28 cellular contexts compared by ENCODE assay signal in the genomic region with DNA sequence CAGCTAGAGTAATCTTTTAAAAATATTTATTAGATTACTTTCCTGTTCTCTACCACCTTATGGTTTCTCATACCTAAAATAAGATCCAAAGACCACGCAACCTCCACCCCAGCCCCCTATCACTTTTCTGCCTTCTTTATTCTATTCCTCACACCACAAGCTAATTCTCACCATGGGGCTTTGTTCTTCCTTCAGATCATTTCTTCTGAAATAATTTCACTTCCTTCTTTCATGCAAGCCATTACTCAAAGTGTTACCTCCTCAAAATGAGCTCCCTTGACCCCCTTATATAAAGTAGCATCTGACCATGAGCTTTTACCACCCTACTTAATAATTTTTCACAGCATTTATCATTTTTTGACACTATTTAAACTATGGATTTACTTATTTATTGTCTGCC.
"Had no signal": no experiment of that assay in that cellular context is flagged by ENCODE, and none has a peak within 500 bp of the region (broad histone marks: within the 10 kb centered on the region; RNA-seq: fewer than 3 reads in every experiment).

No MANE protein-coding gene starts in this region.

- FAIRE-seq: HepG2 had no signal

- H3K4me2 ChIP-seq: PC-9 had no signal

- H3K36me3 ChIP-seq: Peyer's patch, SJCRH30 had no signal

- H3K27me3 ChIP-seq: Peyer's patch, SJCRH30 had no signal

- DNase-seq: IMR-90, Karpas-422, KG1, MM.1S, NCI-H1048, NCI-H1105, NCI-H1417, NCI-H1436 treated with DMSO at 0.1 percent for 48 hours, NCI-H1694 treated with DMSO at 0.1 percent for 48 hours, NCI-H1930, NCI-H2081, NCI-H2107, NCI-H226, NCI-H446, NCI-H510A, NCI-H524 treated with DMSO at 0.1 percent for 48 hours, NCI-H69, NCI-H774, OCI-M1, PC-9, Peyer's patch, SHP77 treated with DMSO at 0.1 percent for 48 hours, SJCRH30, T-helper 1 cell, T-helper 17 cell had no signal

- H3K9me3 ChIP-seq: Peyer's patch, SJCRH30 had no signal

- H3K27ac ChIP-seq: PC-9, Peyer's patch, SJCRH30 had no signal

- H3K4me1 ChIP-seq: Peyer's patch, SJCRH30 had no signal

- ATAC-seq: HepG2, Right ventricle myocardium inferior, SK-N-SH treated with all-trans-retinoic acid at 6 μM for 48 hours, T-helper 17 cell had no signal

- H2AFZ ChIP-seq: PC-9 had no signal

- H3K4me3 ChIP-seq: PC-9, Peyer's patch, SJCRH30 had no signal
